In the genomic region with DNA sequence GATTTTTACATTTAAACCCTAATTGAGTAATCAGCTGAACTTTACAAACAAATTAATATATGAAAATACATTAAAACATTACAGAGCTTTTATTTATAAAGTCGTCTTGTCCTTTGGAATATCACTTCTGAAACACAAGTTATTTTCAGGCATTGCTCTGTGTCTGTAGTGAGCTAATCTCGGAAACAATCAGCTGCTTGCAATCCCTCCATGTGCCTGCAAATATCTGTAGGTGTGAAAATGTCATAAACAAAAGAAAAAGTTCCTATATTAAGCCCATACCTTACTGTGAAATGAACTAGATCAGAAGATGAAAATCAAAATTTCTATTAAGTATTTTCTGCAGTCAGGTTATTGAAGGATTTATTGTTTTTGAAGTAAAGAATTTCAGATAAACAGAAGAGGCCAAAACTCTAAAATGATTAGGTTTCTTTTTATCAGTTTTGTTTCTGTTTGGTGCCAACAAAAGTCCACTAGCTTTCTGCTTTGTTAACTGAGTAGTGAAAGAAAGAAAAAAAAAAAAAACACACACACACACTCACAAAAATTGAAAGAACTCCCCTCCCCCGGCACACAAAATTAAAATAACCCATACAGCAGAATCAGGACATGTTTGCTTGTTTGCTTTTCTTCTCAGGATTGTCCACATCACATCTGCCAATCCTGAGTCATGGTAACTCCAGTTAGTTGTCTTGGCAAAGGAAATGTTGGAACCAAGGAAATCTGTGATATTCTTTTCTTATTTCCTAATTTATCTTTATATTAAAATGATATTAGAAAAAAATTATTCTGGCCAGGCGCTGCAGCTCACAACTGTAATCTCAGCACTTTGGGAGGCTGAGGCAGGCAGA, we compare ENCODE assay signal across 2 cellular contexts.
TF ChIP-seq lines count a peak whose summit lies in the region.

No MANE protein-coding gene starts in this region.

TF ChIP-seq in GM12878, 131 proteins besides CTCF, POLR2A, EP300 and RAD21 (continued from another document):
- TF ChIP-seq, protein P1, sequence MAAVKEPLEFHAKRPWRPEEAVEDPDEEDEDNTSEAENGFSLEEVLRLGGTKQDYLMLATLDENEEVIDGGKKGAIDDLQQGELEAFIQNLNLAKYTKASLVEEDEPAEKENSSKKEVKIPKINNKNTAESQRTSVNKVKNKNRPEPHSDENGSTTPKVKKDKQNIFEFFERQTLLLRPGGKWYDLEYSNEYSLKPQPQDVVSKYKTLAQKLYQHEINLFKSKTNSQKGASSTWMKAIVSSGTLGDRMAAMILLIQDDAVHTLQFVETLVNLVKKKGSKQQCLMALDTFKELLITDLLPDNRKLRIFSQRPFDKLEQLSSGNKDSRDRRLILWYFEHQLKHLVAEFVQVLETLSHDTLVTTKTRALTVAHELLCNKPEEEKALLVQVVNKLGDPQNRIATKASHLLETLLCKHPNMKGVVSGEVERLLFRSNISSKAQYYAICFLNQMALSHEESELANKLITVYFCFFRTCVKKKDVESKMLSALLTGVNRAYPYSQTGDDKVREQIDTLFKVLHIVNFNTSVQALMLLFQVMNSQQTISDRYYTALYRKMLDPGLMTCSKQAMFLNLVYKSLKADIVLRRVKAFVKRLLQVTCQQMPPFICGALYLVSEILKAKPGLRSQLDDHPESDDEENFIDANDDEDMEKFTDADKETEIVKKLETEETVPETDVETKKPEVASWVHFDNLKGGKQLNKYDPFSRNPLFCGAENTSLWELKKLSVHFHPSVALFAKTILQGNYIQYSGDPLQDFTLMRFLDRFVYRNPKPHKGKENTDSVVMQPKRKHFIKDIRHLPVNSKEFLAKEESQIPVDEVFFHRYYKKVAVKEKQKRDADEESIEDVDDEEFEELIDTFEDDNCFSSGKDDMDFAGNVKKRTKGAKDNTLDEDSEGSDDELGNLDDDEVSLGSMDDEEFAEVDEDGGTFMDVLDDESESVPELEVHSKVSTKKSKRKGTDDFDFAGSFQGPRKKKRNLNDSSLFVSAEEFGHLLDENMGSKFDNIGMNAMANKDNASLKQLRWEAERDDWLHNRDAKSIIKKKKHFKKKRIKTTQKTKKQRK (IDR thresholded peaks at IDR 0.05; ENCODE audit: low read depth, low read length) = no peak

TF ChIP-seq in SK-N-SH treated with all-trans-retinoic acid at 6 μM for 48 hours, 23 proteins besides CTCF, POLR2A, EP300 and RAD21 (continued from another document):
- TF ChIP-seq, protein P2, sequence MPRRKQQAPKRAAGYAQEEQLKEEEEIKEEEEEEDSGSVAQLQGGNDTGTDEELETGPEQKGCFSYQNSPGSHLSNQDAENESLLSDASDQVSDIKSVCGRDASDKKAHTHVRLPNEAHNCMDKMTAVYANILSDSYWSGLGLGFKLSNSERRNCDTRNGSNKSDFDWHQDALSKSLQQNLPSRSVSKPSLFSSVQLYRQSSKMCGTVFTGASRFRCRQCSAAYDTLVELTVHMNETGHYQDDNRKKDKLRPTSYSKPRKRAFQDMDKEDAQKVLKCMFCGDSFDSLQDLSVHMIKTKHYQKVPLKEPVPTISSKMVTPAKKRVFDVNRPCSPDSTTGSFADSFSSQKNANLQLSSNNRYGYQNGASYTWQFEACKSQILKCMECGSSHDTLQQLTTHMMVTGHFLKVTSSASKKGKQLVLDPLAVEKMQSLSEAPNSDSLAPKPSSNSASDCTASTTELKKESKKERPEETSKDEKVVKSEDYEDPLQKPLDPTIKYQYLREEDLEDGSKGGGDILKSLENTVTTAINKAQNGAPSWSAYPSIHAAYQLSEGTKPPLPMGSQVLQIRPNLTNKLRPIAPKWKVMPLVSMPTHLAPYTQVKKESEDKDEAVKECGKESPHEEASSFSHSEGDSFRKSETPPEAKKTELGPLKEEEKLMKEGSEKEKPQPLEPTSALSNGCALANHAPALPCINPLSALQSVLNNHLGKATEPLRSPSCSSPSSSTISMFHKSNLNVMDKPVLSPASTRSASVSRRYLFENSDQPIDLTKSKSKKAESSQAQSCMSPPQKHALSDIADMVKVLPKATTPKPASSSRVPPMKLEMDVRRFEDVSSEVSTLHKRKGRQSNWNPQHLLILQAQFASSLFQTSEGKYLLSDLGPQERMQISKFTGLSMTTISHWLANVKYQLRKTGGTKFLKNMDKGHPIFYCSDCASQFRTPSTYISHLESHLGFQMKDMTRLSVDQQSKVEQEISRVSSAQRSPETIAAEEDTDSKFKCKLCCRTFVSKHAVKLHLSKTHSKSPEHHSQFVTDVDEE (CRISPR knock-in tag; IDR thresholded peaks at IDR 0.05) = no peak
- TF ChIP-seq ISL1 (CRISPR knock-in tag; IDR thresholded peaks at IDR 0.05) (no peak), PPARA (CRISPR knock-in tag; IDR thresholded peaks at IDR 0.05; ENCODE audit: borderline replicate concordance) (no peak), SNAI2 (CRISPR knock-in tag; IDR thresholded peaks at IDR 0.05) (no peak), RARB (CRISPR knock-in tag; IDR thresholded peaks at IDR 0.05) (no peak), TCF4 (CRISPR knock-in tag; IDR thresholded peaks at IDR 0.05; ENCODE audit: borderline replicate concordance) (no peak), ZNF565 (CRISPR knock-in tag; conservative IDR thresholded peaks at IDR 0.05; ENCODE audit: low read depth) (no peak)
- TF ChIP-seq, protein P3, sequence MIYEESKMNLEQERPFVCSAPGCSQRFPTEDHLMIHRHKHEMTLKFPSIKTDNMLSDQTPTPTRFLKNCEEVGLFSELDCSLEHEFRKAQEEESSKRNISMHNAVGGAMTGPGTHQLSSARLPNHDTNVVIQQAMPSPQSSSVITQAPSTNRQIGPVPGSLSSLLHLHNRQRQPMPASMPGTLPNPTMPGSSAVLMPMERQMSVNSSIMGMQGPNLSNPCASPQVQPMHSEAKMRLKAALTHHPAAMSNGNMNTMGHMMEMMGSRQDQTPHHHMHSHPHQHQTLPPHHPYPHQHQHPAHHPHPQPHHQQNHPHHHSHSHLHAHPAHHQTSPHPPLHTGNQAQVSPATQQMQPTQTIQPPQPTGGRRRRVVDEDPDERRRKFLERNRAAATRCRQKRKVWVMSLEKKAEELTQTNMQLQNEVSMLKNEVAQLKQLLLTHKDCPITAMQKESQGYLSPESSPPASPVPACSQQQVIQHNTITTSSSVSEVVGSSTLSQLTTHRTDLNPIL (CRISPR knock-in tag; IDR thresholded peaks at IDR 0.05; ENCODE audit: low read depth) = no peak
- TF ChIP-seq, protein P4, sequence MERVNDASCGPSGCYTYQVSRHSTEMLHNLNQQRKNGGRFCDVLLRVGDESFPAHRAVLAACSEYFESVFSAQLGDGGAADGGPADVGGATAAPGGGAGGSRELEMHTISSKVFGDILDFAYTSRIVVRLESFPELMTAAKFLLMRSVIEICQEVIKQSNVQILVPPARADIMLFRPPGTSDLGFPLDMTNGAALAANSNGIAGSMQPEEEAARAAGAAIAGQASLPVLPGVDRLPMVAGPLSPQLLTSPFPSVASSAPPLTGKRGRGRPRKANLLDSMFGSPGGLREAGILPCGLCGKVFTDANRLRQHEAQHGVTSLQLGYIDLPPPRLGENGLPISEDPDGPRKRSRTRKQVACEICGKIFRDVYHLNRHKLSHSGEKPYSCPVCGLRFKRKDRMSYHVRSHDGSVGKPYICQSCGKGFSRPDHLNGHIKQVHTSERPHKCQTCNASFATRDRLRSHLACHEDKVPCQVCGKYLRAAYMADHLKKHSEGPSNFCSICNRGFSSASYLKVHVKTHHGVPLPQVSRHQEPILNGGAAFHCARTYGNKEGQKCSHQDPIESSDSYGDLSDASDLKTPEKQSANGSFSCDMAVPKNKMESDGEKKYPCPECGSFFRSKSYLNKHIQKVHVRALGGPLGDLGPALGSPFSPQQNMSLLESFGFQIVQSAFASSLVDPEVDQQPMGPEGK (CRISPR knock-in tag; IDR thresholded peaks at IDR 0.05; ENCODE audit: borderline replicate concordance) = no peak
